ENCODE assay signal across 17 cellular contexts in genomic region chr2:120502761-120503160, GRCh38.
DNase-seq lines count a peak whose midpoint lies in the region; ATAC-seq, FAIRE-seq and TF ChIP-seq lines count a peak whose summit lies in the region.
"Had no signal": no experiment of that assay in that cellular context is flagged by ENCODE, and none has a peak within 500 bp of the region (broad histone marks: within the 10 kb centered on the region; RNA-seq: fewer than 3 reads in every experiment).

No MANE protein-coding gene starts in this region.

- H3K27ac ChIP-seq in astrocyte (ENCODE audit: low read depth, low read length) = no peak overlapping the region
- no peak overlapping the region for H3K27ac ChIP-seq in HepG2 (ENCODE audit: extremely low read length, insufficient read depth, low read length)
- H3K27ac ChIP-seq: 22Rv1 had no signal

- ATAC-seq in HepG2 (peak; percentile 5; the same call in 2 of the 3 replicates), GM18858 (IDR thresholded peaks at IDR 0.05; ENCODE audit: unreplicated experiment) (no peak)
- ATAC-seq in activated T-cell treated with anti-CD3 and anti-CD28 coated beads, Interleukin-2, amount 50 U/mL, for 72 hours (replicated peaks in 1 of 2) = no peak
- ATAC-seq: CD8-positive, alpha-beta T cell; GM12878; GM23338 had no signal

- no peak overlapping the region for H3K4me3 ChIP-seq in astrocyte (ENCODE audit: insufficient read depth, low read depth, low read length)
- H3K4me3 ChIP-seq in HepG2 (replicated peaks in 1 of 3; ENCODE audit: insufficient read depth in 1 of 3, low read depth in 2 of 3, low read length in 3 of 3) = no peak overlapping the region
- H3K4me3 ChIP-seq: GM12878, GM23338 had no signal

- peaks cover 5% of the 10 kb centered on the region for H3K4me1 Mint-ChIP-seq in astrocyte (ENCODE audit: low read depth, unreplicated experiment)
- no peaks in the 10 kb centered on the region for H3K4me1 Mint-ChIP-seq in activated T-cell treated with anti-CD3 and anti-CD28 coated beads, Interleukin-2, amount 50 U/mL, for 72 hours (ENCODE audit: low read depth)
- no peaks in the 10 kb centered on the region for H3K4me1 Mint-ChIP-seq in activated CD4-positive, alpha-beta T cell treated with anti-CD3 and anti-CD28 coated beads, Interleukin-2, amount 10 ng/mL, durations not matched to agents 7 days and 5 days

- DNase-seq in DMS53 (lab: John Stamatoyannopoulos, UW) = peak; percentile 18
- no peak for DNase-seq in DMS53 treated with DMSO at 0.1 percent for 48 hours (lab: John Stamatoyannopoulos, UW; ENCODE audit: unreplicated experiment)
- DNase-seq in astrocyte (ENCODE audit: low read depth) = no peak
- DNase-seq in HepG2 (ENCODE audit: low spot score) = no peak
- peak; percentile 66 for DNase-seq in posterior vena cava (ENCODE audit: low spot score)
- no peak for DNase-seq in activated T-cell treated with anti-CD3 and anti-CD28 coated beads, Interleukin-2, amount 50 U/mL, for 72 hours
- no peak for DNase-seq in activated CD4-positive, alpha-beta T cell treated with anti-CD3 and anti-CD28 coated beads, Interleukin-2, amount 10 ng/mL, durations not matched to agents 7 days and 5 days
- DNase-seq: Caco-2; CD8-positive, alpha-beta T cell; DMS79; H7 had no signal

- H3K4me1 ChIP-seq in astrocyte (ENCODE audit: insufficient read depth, low read length) (peaks cover 6% of the 10 kb centered on the region), HepG2 (ENCODE audit: insufficient read depth, low read length) (peaks cover 58% of the 10 kb centered on the region)
- H3K4me1 ChIP-seq: Caco-2 had no signal

- no peak overlapping the region for H3K27ac Mint-ChIP-seq in astrocyte (ENCODE audit: unreplicated experiment)
- H3K27ac Mint-ChIP-seq in activated T-cell treated with anti-CD3 and anti-CD28 coated beads, Interleukin-2, amount 50 U/mL, for 72 hours = no peak overlapping the region
- no peak overlapping the region for H3K27ac Mint-ChIP-seq in activated CD4-positive, alpha-beta T cell treated with anti-CD3 and anti-CD28 coated beads, Interleukin-2, amount 10 ng/mL, durations not matched to agents 7 days and 5 days
- H3K27ac Mint-ChIP-seq: CD8-positive, alpha-beta T cell; GM23338 had no signal

- H2AFZ ChIP-seq in astrocyte (ENCODE audit: low read depth, low read length) (no peak overlapping the region), HepG2 (ENCODE audit: low read length) (no peak overlapping the region)
- H2AFZ ChIP-seq: GM23338 had no signal

- BruUV-seq in HepG2 (replicated peaks; lab: Mats Ljungman, UMichigan) = no TSS peak

- H3K36me3 ChIP-seq in astrocyte (ENCODE audit: insufficient read depth, low read length) (no peaks in the 10 kb centered on the region), HepG2 (replicated peaks in 1 of 2; ENCODE audit: control insufficient read depth in 1 of 2, insufficient read depth in 2 of 2, low read length in 2 of 2) (no peaks in the 10 kb centered on the region)

- peaks cover 4% of the 10 kb centered on the region for H3K9me3 Mint-ChIP-seq in astrocyte (ENCODE audit: unreplicated experiment)
- no peaks in the 10 kb centered on the region for H3K9me3 Mint-ChIP-seq in activated T-cell treated with anti-CD3 and anti-CD28 coated beads, Interleukin-2, amount 50 U/mL, for 72 hours
- no peaks in the 10 kb centered on the region for H3K9me3 Mint-ChIP-seq in activated CD4-positive, alpha-beta T cell treated with anti-CD3 and anti-CD28 coated beads, Interleukin-2, amount 10 ng/mL, durations not matched to agents 7 days and 5 days
- H3K9me3 Mint-ChIP-seq: CD14-positive monocyte; CD8-positive, alpha-beta T cell; GM23338 had no signal

- H3K9me3 ChIP-seq in astrocyte (ENCODE audit: insufficient read depth, low read depth, low read length) (no peaks in the 10 kb centered on the region), HepG2 (ENCODE audit: low read length) (no peaks in the 10 kb centered on the region)
- H3K9me3 ChIP-seq: Caco-2 had no signal

- H3K4me3 Mint-ChIP-seq in astrocyte (ENCODE audit: unreplicated experiment) = peak overlapping the region; percentile 62
- H3K4me3 Mint-ChIP-seq in activated T-cell treated with anti-CD3 and anti-CD28 coated beads, Interleukin-2, amount 50 U/mL, for 72 hours = no peak overlapping the region
- H3K4me3 Mint-ChIP-seq in activated CD4-positive, alpha-beta T cell treated with anti-CD3 and anti-CD28 coated beads, Interleukin-2, amount 10 ng/mL, durations not matched to agents 7 days and 5 days = no peak overlapping the region
- H3K4me3 Mint-ChIP-seq: CD14-positive monocyte; CD8-positive, alpha-beta T cell; GM23338 had no signal

- H3K27me3 Mint-ChIP-seq in astrocyte (ENCODE audit: low read depth, unreplicated experiment) = peaks cover 71% of the 10 kb centered on the region
- peaks cover 6% of the 10 kb centered on the region for H3K27me3 Mint-ChIP-seq in activated T-cell treated with anti-CD3 and anti-CD28 coated beads, Interleukin-2, amount 50 U/mL, for 72 hours (ENCODE audit: low read depth)
- H3K27me3 Mint-ChIP-seq in activated CD4-positive, alpha-beta T cell treated with anti-CD3 and anti-CD28 coated beads, Interleukin-2, amount 10 ng/mL, durations not matched to agents 7 days and 5 days = no peaks in the 10 kb centered on the region

- H3K36me3 Mint-ChIP-seq in astrocyte (ENCODE audit: low read depth, unreplicated experiment) = no peaks in the 10 kb centered on the region
- no peaks in the 10 kb centered on the region for H3K36me3 Mint-ChIP-seq in activated T-cell treated with anti-CD3 and anti-CD28 coated beads, Interleukin-2, amount 50 U/mL, for 72 hours (ENCODE audit: insufficient read depth in 2 of 2)
- no peaks in the 10 kb centered on the region for H3K36me3 Mint-ChIP-seq in activated CD4-positive, alpha-beta T cell treated with anti-CD3 and anti-CD28 coated beads, Interleukin-2, amount 10 ng/mL, durations not matched to agents 7 days and 5 days (ENCODE audit: low read depth)
- H3K36me3 Mint-ChIP-seq: CD14-positive monocyte; CD8-positive, alpha-beta T cell had no signal

- in situ Hi-C loops in HepG2 (cut with HindIII; ENCODE audit: extremely low pct_ligation_motif_present, low pct_unique_long_range_greater_than_20kb) = no loop called here

- TF ChIP-seq POLR2A in HepG2 (IDR thresholded peaks at IDR 0.05; ENCODE audit: insufficient read depth in 1 of 2, low read depth in 2 of 2, low read length in 2 of 2) = no peak

- H3K79me2 ChIP-seq in astrocyte (ENCODE audit: insufficient read depth, low read length) (no peaks in the 10 kb centered on the region), HepG2 (ENCODE audit: insufficient read depth, low read length) (no peaks in the 10 kb centered on the region)

- POLR2A ChIA-PET in HepG2 (lab: Yijun Ruan, JAX) = interaction anchor here (0.9 kb wide), 1 partner anchor 37 kb away, joined by 4 read pairs; no protein-coding TSS in a partner anchor
- POLR2A ChIA-PET in activated CD4-positive, alpha-beta T cell treated with anti-CD3 and anti-CD28 coated beads, Interleukin-2, amount 10 ng/mL, durations not matched to agents 7 days and 5 days (lab: Charles Lee) = no interaction called here

- H3K4me2 ChIP-seq in astrocyte (ENCODE audit: low read length) (no peak overlapping the region), HepG2 (ENCODE audit: low read depth, low read length) (no peak overlapping the region)
- H3K4me2 ChIP-seq: GM23338 had no signal

- 71% methylated on average over 2 of the region's 2 CpGs for WGBS in HepG2 (ENCODE audit: low lambda C conversion rate)

- no peaks in the 10 kb centered on the region for H4K20me1 ChIP-seq in astrocyte (ENCODE audit: insufficient read depth, low read length)
- no peaks in the 10 kb centered on the region for H4K20me1 ChIP-seq in HepG2 (ENCODE audit: insufficient read depth, low read length)

- TF ChIP-seq EP300 in HepG2 (IDR thresholded peaks at IDR 0.05; ENCODE audit: low read depth in 2 of 2, low read length in 2 of 2) (no peak), HepG2 (CRISPR knock-in tag; IDR thresholded peaks at IDR 0.05; ENCODE audit: borderline replicate concordance) (no peak)

- H3K27me3 ChIP-seq in astrocyte (ENCODE audit: insufficient read depth, low read length) (no peaks in the 10 kb centered on the region), HepG2 (ENCODE audit: control insufficient read depth in 1 of 2, insufficient read depth in 2 of 2, low read length in 2 of 2) (peaks cover 1 to 76% of the 10 kb centered on the region in 2 experiments; a peak in 4 of 5 replicates)

- H3K9ac ChIP-seq in astrocyte (ENCODE audit: low read length) (no peak overlapping the region), HepG2 (ENCODE audit: insufficient read depth, low read depth, low read length) (no peak overlapping the region)

- no peak for TF ChIP-seq RAD21 in HepG2 (CRISPR knock-in tag; IDR thresholded peaks at IDR 0.05)

- FAIRE-seq in astrocyte (lab: Jason Lieb, UNC) = no peak
- no peak for FAIRE-seq in HepG2 (lab: Jason Lieb, UNC)
- FAIRE-seq: GM12878, GM18507 had no signal

- CTCF ChIA-PET in HepG2 (lab: Yijun Ruan, JAX; ENCODE audit: low intra/inter-chr PET ratio, low total read pairs) = no interaction called here
- CTCF ChIA-PET in activated CD4-positive, alpha-beta T cell treated with anti-CD3 and anti-CD28 coated beads, Interleukin-2, amount 10 ng/mL, durations not matched to agents 7 days and 5 days (lab: Charles Lee) = no interaction called here

- intact Hi-C loops in HepG2 (cut with micrococcal nuclease; ENCODE audit: unreplicated experiment) = loop anchor here (5.0 kb wide), 1 partner anchor 50 kb away; no protein-coding TSS in a partner anchor
- intact Hi-C loops in posterior vena cava (cut with DNase I) = no loop called here

- TF ChIP-seq CTCF in astrocyte (IDR thresholded peaks at IDR 0.05; ENCODE audit: insufficient read depth, low read depth, low read length) (no peak), HepG2 (CRISPR knock-in tag; IDR thresholded peaks at IDR 0.05) (no peak)

TF ChIP-seq in HepG2, 621 proteins besides CTCF, POLR2A, EP300 and RAD21 (continues in another document):
- TF ChIP-seq GABPB1 (CRISPR knock-in tag; IDR thresholded peaks at IDR 0.05) (0 out of 2 replicates have a peak, but pooled peaks have one; percentile 12), ZNF276 (CRISPR knock-in tag; IDR thresholded peaks at IDR 0.05; ENCODE audit: low read depth) (no peak), NBN (conservative IDR thresholded peaks at IDR 0.05) (no peak), ZNF670 (CRISPR knock-in tag; IDR thresholded peaks at IDR 0.05; ENCODE audit: borderline replicate concordance) (no peak), ZNF441 (CRISPR knock-in tag; IDR thresholded peaks at IDR 0.05; ENCODE audit: borderline replicate concordance) (no peak)

Comparison
In these comparisons a context has a peak if more than half of its experiments do, and no peak if none do; other contexts are left out.
1. DNase-seq: peak in DMS53 (single experiment) and posterior vena cava (single experiment); none in DMS53 treated with DMSO at 0.1 percent for 48 hours (single experiment), astrocyte (single experiment), HepG2 (single experiment), activated T-cell treated with anti-CD3 and anti-CD28 coated beads, Interleukin-2, amount 50 U/mL, for 72 hours (0 of 2) and activated CD4-positive, alpha-beta T cell treated with anti-CD3 and anti-CD28 coated beads, Interleukin-2, amount 10 ng/mL, durations not matched to agents 7 days and 5 days (single experiment).